In genomic region chr20:328596-329324, GRCh38 we compare ENCODE assay signal across 10 cellular contexts. TPM values are rescaled to one million over a fixed set of nuclear protein-coding genes. Genes with fewer than 3 reads are reported as not detected.
DNase-seq lines count a peak whose midpoint lies in the region; ATAC-seq, FAIRE-seq and TF ChIP-seq lines count a peak whose summit lies in the region.
"Had no signal": no experiment of that assay in that cellular context is flagged by ENCODE, and none has a peak within 500 bp of the region (broad histone marks: within the 10 kb centered on the region; RNA-seq: fewer than 3 reads in every experiment).

No MANE protein-coding gene starts in this region.

- no peak for TF ChIP-seq CTCF in A549 (IDR thresholded peaks at IDR 0.05)

- POLR2A ChIA-PET in A549 (lab: Yijun Ruan, JAX): interaction anchor here (0.6 to 3.3 kb wide), 2 partner anchors 18 to 1507 kb away, joined by 3 to 15 read pairs; partner anchors contain the start of gene NRSN2

- H3K27me3 ChIP-seq in GM23248 (replicated peaks; ENCODE audit: insufficient read depth): no peaks in the 10 kb centered on the region

- no peaks in the 10 kb centered on the region for H3K9me3 ChIP-seq in A549
- no peaks in the 10 kb centered on the region for H3K9me3 ChIP-seq in GM23248 (ENCODE audit: low read depth)

- H3K27ac ChIP-seq in A549: peak overlapping the region in 1 of 2 experiments; percentile 41; a peak in 3 of 6 replicates
- peak overlapping the region; percentile 46 for H3K27ac ChIP-seq in GM23248
- peak overlapping the region; percentile 15 for H3K27ac ChIP-seq in angular gyrus (ENCODE audit: low read depth, low read length)

- CTCF ChIA-PET in A549 (lab: Yijun Ruan, JAX): interaction anchor here (0.8 to 6.9 kb wide), 8 partner anchors 8 to 103 kb away, joined by 3 to 111 read pairs (median 27); partner anchors contain the start of genes NRSN2 and ZCCHC3

- no peak for TF ChIP-seq EP300 in A549 (IDR thresholded peaks at IDR 0.05)

- no peak for TF ChIP-seq RAD21 in A549 (conservative IDR thresholded peaks at IDR 0.05 in 1 of 2, IDR thresholded peaks at IDR 0.05 in 1 of 2)

- DNase-seq in A549 (ENCODE audit: low read depth in 1 of 2, low spot score in 1 of 2) (no peak), GM23248 (peak; percentile 65), medulla oblongata (ENCODE audit: extremely low spot score) (peak; percentile 8), GM12891 (ENCODE audit: insufficient read length, low spot score) (no peak), CD1c-positive myeloid dendritic cell (ENCODE audit: extremely low spot score) (no peak), activated gamma-delta T cell treated with Interleukin-2 at 50 U/mL for 16 hours (no peak), AG20443 (ENCODE audit: low spot score) (no peak)
- DNase-seq: NCI-H526 treated with DMSO at 0.1 percent for 48 hours had no signal

- H2AFZ ChIP-seq in GM23248: no peak overlapping the region

- FAIRE-seq in A549 (lab: Jason Lieb, UNC): no peak
- no peak for FAIRE-seq in GM12891 (lab: Jason Lieb, UNC)
- FAIRE-seq: frontal cortex had no signal

- H3K4me2 ChIP-seq in A549 (peak overlapping the region; percentile 74), GM23248 (ENCODE audit: unreplicated experiment) (peak overlapping the region; percentile 34)

- H3K9ac ChIP-seq in GM23248: peak overlapping the region; percentile 88; the same call in 1 of the 2 replicates

- peaks cover 33% of the 10 kb centered on the region for H3K4me1 ChIP-seq in A549
- H3K4me1 ChIP-seq in GM23248 (ENCODE audit: insufficient read depth): peaks cover 27% of the 10 kb centered on the region

- no peaks in the 10 kb centered on the region for H3K36me3 ChIP-seq in GM23248 (ENCODE audit: low read depth)

- H3K4me3 ChIP-seq in A549: no peak overlapping the region; the same call in 2 of the 3 replicates
- H3K4me3 ChIP-seq in GM23248: peak overlapping the region; percentile 84

- no peaks in the 10 kb centered on the region for H3K9me2 ChIP-seq in GM23248 (ENCODE audit: insufficient read depth)

- in situ Hi-C loops in GM23248 (cut with MboI): no loop called here

- WGBS in A549 (ENCODE audit: missing lambda C conversion rate): 70% methylated on average over 9 of the region's 9 CpGs
- 42 to 43% methylated on average over 9 of the region's 9 CpGs for WGBS in GM23248 (ENCODE audit: low coverage in 1 of 2, low lambda C conversion rate in 2 of 2, missing lambda C conversion rate in 2 of 2), 2 experiments

- no peak for ATAC-seq in A549

- H3K79me2 ChIP-seq in GM23248 (ENCODE audit: insufficient read depth): peaks cover 19% of the 10 kb centered on the region

- TF ChIP-seq POLR2A in A549 (IDR thresholded peaks at IDR 0.05; ENCODE audit: low read length) (0 out of 2 replicates have a peak, but pooled peaks have one; percentile 22), GM12891 (IDR thresholded peaks at IDR 0.05; ENCODE audit: low read depth, low read length) (no peak)

- no peaks in the 10 kb centered on the region for H4K20me1 ChIP-seq in GM23248 (ENCODE audit: insufficient read depth)

- peaks cover 35% of the 10 kb centered on the region for H3F3A ChIP-seq in GM23248 (ENCODE audit: insufficient read depth)

TF ChIP-seq in A549, 52 proteins besides CTCF, POLR2A, EP300 and RAD21 (continues in another document):
- TF ChIP-seq PBX3 (IDR thresholded peaks at IDR 0.05): 0 out of 2 replicates have a peak, but pooled peaks have one; percentile 42
- no peak for TF ChIP-seq CHD4 (IDR thresholded peaks at IDR 0.05; ENCODE audit: borderline replicate concordance)

TF ChIP-seq in GM12891, 5 proteins besides CTCF, POLR2A, EP300 and RAD21:
- TF ChIP-seq POLR2AphosphoS5 (IDR thresholded peaks at IDR 0.05; ENCODE audit: low read depth, low read length) (no peak), TAF1 (IDR thresholded peaks at IDR 0.05; ENCODE audit: low read depth, low read length) (no peak), SPI1 (IDR thresholded peaks at IDR 0.05; ENCODE audit: low read depth, low read length) (no peak), POU2F2 (IDR thresholded peaks at IDR 0.05; ENCODE audit: low read depth, low read length) (no peak), PAX5 (IDR thresholded peaks at IDR 0.05; ENCODE audit: insufficient read depth, low read length, severe bottlenecking) (no peak)

RNA-seq across cellular contexts. Expression of gene SOX12, which starts 3.4 kb away (rescaled TPM):
- polyA plus RNA-seq in A549 (2011; rRNA removed): 7.0 and 7.5 TPM in 2 replicates
- 16.0 and 19.5 TPM in 2 replicates for polyA plus RNA-seq in A549 (2012; cell fraction: cytosol; rRNA removed)
- polyA plus RNA-seq in A549 (2012; cell fraction: nucleus; rRNA removed): 39.6 and 40.2 TPM in 2 replicates
- polyA plus RNA-seq in A549 (2017; fragmentation: RNase III; extraction: RNeasy Plus Mini Kit Qiagen cat#74134 plus additional on column Dnase treatment): 24.6 to 32.8 TPM (median 29.2 TPM) in 3 replicates
- polyA minus RNA-seq in A549 (2011; rRNA and poly(A)+ RNA removed): 6.1 and 6.6 TPM in 2 replicates
- total RNA-seq in GM23248 (2014; rRNA removed; shearing (Covaris generic)): 7.5 and 7.7 TPM in 2 replicates
- polyA plus RNA-seq in GM23248 (2016; fragmentation: Nextera tagmentation; extraction: Ambion mirVana): 2.0 and 2.1 TPM in 2 replicates
- polyA plus RNA-seq in GM12891 (2012; ENCODE audit: low read depth, missing spikeins): 3.0 TPM

RNA-seq across cellular contexts. Expression of gene NRSN2, which starts 18.2 kb away (rescaled TPM):
- polyA plus RNA-seq in A549 (2011; rRNA removed) (40.5 and 47.5 TPM in 2 replicates), A549 (2017; fragmentation: RNase III; extraction: RNeasy Plus Mini Kit Qiagen cat#74134 plus additional on column Dnase treatment) (59.6 to 74.8 TPM (median 74.3 TPM) in 3 replicates), GM23248 (2016; fragmentation: Nextera tagmentation; extraction: Ambion mirVana) (76.7 and 78.2 TPM in 2 replicates)
- 103 and 115 TPM in 2 replicates for polyA plus RNA-seq in A549 (2012; cell fraction: cytosol; rRNA removed)
- polyA plus RNA-seq in A549 (2012; cell fraction: nucleus; rRNA removed): 84.2 and 135 TPM in 2 replicates
- 36.5 and 42.2 TPM in 2 replicates for polyA minus RNA-seq in A549 (2011; rRNA and poly(A)+ RNA removed)
- 58.8 and 76.8 TPM in 2 replicates for total RNA-seq in GM23248 (2014; rRNA removed; shearing (Covaris generic))
- 13.1 TPM for polyA plus RNA-seq in GM12891 (2012; ENCODE audit: low read depth, missing spikeins)

RNA-seq across cellular contexts. Expression of gene ZCCHC3, which starts 31.4 kb away (rescaled TPM):
- polyA plus RNA-seq in A549 (2011; rRNA removed) (17.4 and 19.8 TPM in 2 replicates), A549 (2017; fragmentation: RNase III; extraction: RNeasy Plus Mini Kit Qiagen cat#74134 plus additional on column Dnase treatment) (16.3 to 17.7 TPM (median 17.3 TPM) in 3 replicates), GM23248 (2016; fragmentation: Nextera tagmentation; extraction: Ambion mirVana) (4.1 and 5.3 TPM in 2 replicates)
- polyA plus RNA-seq in A549 (2012; cell fraction: cytosol; rRNA removed): 15.1 and 18.7 TPM in 2 replicates
- polyA plus RNA-seq in A549 (2012; cell fraction: nucleus; rRNA removed): 14.0 and 15.4 TPM in 2 replicates
- 15.2 and 16.3 TPM in 2 replicates for polyA minus RNA-seq in A549 (2011; rRNA and poly(A)+ RNA removed)
- total RNA-seq in GM23248 (2014; rRNA removed; shearing (Covaris generic)): 13.8 and 14.8 TPM in 2 replicates
- polyA plus RNA-seq in GM12891 (2012; ENCODE audit: low read depth, missing spikeins): 14.4 TPM

RNA-seq across cellular contexts. Expression of gene C20orf96, which starts 38.2 kb away (rescaled TPM):
- polyA plus RNA-seq in A549 (2011; rRNA removed): 23.2 and 23.9 TPM in 2 replicates
- polyA plus RNA-seq in A549 (2012; cell fraction: cytosol; rRNA removed): 15.2 and 16.1 TPM in 2 replicates
- 19.9 and 20.0 TPM in 2 replicates for polyA plus RNA-seq in A549 (2012; cell fraction: nucleus; rRNA removed)
- polyA plus RNA-seq in A549 (2017; fragmentation: RNase III; extraction: RNeasy Plus Mini Kit Qiagen cat#74134 plus additional on column Dnase treatment): 16.5 to 20.9 TPM (median 20.5 TPM) in 3 replicates
- 13.3 and 14.9 TPM in 2 replicates for polyA minus RNA-seq in A549 (2011; rRNA and poly(A)+ RNA removed)
- 0.32 TPM in 1 of 2 replicates, not detected in the other for total RNA-seq in GM23248 (2014; rRNA removed; shearing (Covaris generic))
- polyA plus RNA-seq in GM23248 (2016; fragmentation: Nextera tagmentation; extraction: Ambion mirVana): 4.0 and 4.5 TPM in 2 replicates
- polyA plus RNA-seq in GM12891 (2012; ENCODE audit: low read depth, missing spikeins): 6.0 TPM

RNA-seq across cellular contexts. Expression of gene TRIB3, which starts 51.8 kb away (rescaled TPM):
- polyA plus RNA-seq in A549 (2011; rRNA removed) (210 and 269 TPM in 2 replicates), A549 (2017; fragmentation: RNase III; extraction: RNeasy Plus Mini Kit Qiagen cat#74134 plus additional on column Dnase treatment) (28.4 to 39.8 TPM (median 34.0 TPM) in 3 replicates), GM23248 (2016; fragmentation: Nextera tagmentation; extraction: Ambion mirVana) (63.0 and 66.1 TPM in 2 replicates)
- 56.5 and 79.1 TPM in 2 replicates for polyA plus RNA-seq in A549 (2012; cell fraction: cytosol; rRNA removed)
- 68.7 and 90.7 TPM in 2 replicates for polyA plus RNA-seq in A549 (2012; cell fraction: nucleus; rRNA removed)
- polyA minus RNA-seq in A549 (2011; rRNA and poly(A)+ RNA removed): 224 and 268 TPM in 2 replicates
- 88.5 and 99.2 TPM in 2 replicates for total RNA-seq in GM23248 (2014; rRNA removed; shearing (Covaris generic))
- 8.5 TPM for polyA plus RNA-seq in GM12891 (2012; ENCODE audit: low read depth, missing spikeins)

Comparison
In these comparisons a context has a peak if more than half of its experiments do, and no peak if none do; other contexts are left out.
1. DNase-seq: peak in GM23248 (single experiment) and medulla oblongata (single experiment); none in A549 (0 of 2), GM12891 (single experiment), CD1c-positive myeloid dendritic cell (single experiment), activated gamma-delta T cell treated with Interleukin-2 at 50 U/mL for 16 hours (single experiment) and AG20443 (single experiment).